ENCODE assay signal across 2 cellular contexts in the genomic region with DNA sequence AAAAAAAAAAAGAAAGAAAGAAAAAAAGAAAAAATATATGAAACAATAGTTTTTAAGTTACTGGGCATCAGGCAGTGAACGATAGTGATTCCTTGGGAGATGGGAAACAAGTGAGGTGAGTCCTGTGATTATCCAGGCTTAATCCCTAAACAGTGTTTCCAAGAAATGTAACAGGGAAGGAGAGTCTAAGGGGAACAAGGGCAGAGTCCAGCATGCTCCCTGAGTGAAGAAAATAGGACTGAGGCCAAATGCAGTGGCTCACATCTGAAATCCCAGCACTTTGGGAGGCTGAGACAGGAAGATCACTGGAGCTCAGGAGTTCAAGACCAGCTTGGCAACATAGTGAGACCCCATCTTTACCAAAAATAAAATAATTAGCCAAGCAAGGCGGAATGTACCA.
A peak's percentile ranks its signal among the peaks of the same experiment; 100 is the strongest.
TF ChIP-seq lines count a peak whose summit lies in the region.

No MANE protein-coding gene starts in this region.

TF ChIP-seq in liver, 16 proteins besides CTCF, POLR2A, EP300 and RAD21:
- no peak for TF ChIP-seq YY1 (IDR thresholded peaks at IDR 0.05)
- TF ChIP-seq GABPA (IDR thresholded peaks at IDR 0.05 in 1 of 2, conservative IDR thresholded peaks at IDR 0.05 in 1 of 2): no peak
- peak; percentile 9 to 14 for TF ChIP-seq HNF4A (conservative IDR thresholded peaks at IDR 0.05)

TF ChIP-seq in HepG2, 621 proteins besides CTCF, POLR2A, EP300 and RAD21:
- TF ChIP-seq, protein P1, sequence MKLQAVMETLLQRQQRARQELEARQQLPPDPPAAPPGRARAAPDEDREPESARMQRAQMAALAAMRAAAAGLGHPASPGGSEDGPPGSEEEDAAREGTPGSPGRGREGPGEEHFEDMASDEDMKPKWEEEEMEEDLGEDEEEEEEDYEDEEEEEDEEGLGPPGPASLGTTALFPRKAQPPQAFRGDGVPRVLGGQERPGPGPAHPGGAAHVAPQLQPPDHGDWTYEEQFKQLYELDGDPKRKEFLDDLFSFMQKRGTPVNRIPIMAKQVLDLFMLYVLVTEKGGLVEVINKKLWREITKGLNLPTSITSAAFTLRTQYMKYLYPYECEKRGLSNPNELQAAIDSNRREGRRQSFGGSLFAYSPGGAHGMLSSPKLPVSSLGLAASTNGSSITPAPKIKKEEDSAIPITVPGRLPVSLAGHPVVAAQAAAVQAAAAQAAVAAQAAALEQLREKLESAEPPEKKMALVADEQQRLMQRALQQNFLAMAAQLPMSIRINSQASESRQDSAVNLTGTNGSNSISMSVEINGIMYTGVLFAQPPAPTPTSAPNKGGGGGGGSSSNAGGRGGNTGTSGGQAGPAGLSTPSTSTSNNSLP (IDR thresholded peaks at IDR 0.05; ENCODE audit: low read depth, low read length): no peak
- TF ChIP-seq HOXA3 (CRISPR knock-in tag; IDR thresholded peaks at IDR 0.05) (no peak), ZNF547 (CRISPR knock-in tag; IDR thresholded peaks at IDR 0.05) (no peak), TCF12 (IDR thresholded peaks at IDR 0.05) (no peak), TCF12 (CRISPR knock-in tag; IDR thresholded peaks at IDR 0.05) (no peak), TEAD3 (CRISPR knock-in tag; optimal IDR thresholded peaks at IDR 0.05; ENCODE audit: borderline replicate concordance) (no peak), GABPB1 (CRISPR knock-in tag; IDR thresholded peaks at IDR 0.05) (no peak), GATAD2A (CRISPR knock-in tag; IDR thresholded peaks at IDR 0.05) (no peak), ATAD3A (CRISPR knock-in tag; IDR thresholded peaks at IDR 0.05) (no peak), FIP1L1 (IDR thresholded peaks at IDR 0.05; ENCODE audit: borderline replicate concordance, insufficient read depth, low read depth, low read length) (no peak), PHF20 (CRISPR knock-in tag; IDR thresholded peaks at IDR 0.05) (no peak), THAP11 (CRISPR knock-in tag; IDR thresholded peaks at IDR 0.05) (no peak), STAT5B (CRISPR knock-in tag; IDR thresholded peaks at IDR 0.05) (no peak), ZNF3 (CRISPR knock-in tag; IDR thresholded peaks at IDR 0.05) (no peak), ZNF501 (CRISPR knock-in tag; IDR thresholded peaks at IDR 0.05) (no peak)
- TF ChIP-seq, protein P2, sequence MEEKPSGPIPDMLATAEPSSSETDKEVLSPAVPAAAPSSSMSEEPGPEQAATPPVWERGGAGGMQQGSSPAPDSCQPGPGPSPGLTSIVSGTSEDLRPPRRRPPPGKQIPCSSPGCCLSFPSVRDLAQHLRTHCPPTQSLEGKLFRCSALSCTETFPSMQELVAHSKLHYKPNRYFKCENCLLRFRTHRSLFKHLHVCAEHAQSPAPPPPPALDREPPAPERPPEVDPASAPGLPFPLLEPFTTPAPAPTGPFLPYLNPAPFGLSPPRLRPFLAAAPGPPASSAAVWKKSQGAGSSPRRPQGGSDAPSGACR (CRISPR knock-in tag; IDR thresholded peaks at IDR 0.05): no peak
- TF ChIP-seq, protein P3, sequence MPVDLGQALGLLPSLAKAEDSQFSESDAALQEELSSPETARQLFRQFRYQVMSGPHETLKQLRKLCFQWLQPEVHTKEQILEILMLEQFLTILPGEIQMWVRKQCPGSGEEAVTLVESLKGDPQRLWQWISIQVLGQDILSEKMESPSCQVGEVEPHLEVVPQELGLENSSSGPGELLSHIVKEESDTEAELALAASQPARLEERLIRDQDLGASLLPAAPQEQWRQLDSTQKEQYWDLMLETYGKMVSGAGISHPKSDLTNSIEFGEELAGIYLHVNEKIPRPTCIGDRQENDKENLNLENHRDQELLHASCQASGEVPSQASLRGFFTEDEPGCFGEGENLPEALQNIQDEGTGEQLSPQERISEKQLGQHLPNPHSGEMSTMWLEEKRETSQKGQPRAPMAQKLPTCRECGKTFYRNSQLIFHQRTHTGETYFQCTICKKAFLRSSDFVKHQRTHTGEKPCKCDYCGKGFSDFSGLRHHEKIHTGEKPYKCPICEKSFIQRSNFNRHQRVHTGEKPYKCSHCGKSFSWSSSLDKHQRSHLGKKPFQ (CRISPR knock-in tag; IDR thresholded peaks at IDR 0.05; ENCODE audit: insufficient replicate concordance): no peak
- TF ChIP-seq, protein P4, sequence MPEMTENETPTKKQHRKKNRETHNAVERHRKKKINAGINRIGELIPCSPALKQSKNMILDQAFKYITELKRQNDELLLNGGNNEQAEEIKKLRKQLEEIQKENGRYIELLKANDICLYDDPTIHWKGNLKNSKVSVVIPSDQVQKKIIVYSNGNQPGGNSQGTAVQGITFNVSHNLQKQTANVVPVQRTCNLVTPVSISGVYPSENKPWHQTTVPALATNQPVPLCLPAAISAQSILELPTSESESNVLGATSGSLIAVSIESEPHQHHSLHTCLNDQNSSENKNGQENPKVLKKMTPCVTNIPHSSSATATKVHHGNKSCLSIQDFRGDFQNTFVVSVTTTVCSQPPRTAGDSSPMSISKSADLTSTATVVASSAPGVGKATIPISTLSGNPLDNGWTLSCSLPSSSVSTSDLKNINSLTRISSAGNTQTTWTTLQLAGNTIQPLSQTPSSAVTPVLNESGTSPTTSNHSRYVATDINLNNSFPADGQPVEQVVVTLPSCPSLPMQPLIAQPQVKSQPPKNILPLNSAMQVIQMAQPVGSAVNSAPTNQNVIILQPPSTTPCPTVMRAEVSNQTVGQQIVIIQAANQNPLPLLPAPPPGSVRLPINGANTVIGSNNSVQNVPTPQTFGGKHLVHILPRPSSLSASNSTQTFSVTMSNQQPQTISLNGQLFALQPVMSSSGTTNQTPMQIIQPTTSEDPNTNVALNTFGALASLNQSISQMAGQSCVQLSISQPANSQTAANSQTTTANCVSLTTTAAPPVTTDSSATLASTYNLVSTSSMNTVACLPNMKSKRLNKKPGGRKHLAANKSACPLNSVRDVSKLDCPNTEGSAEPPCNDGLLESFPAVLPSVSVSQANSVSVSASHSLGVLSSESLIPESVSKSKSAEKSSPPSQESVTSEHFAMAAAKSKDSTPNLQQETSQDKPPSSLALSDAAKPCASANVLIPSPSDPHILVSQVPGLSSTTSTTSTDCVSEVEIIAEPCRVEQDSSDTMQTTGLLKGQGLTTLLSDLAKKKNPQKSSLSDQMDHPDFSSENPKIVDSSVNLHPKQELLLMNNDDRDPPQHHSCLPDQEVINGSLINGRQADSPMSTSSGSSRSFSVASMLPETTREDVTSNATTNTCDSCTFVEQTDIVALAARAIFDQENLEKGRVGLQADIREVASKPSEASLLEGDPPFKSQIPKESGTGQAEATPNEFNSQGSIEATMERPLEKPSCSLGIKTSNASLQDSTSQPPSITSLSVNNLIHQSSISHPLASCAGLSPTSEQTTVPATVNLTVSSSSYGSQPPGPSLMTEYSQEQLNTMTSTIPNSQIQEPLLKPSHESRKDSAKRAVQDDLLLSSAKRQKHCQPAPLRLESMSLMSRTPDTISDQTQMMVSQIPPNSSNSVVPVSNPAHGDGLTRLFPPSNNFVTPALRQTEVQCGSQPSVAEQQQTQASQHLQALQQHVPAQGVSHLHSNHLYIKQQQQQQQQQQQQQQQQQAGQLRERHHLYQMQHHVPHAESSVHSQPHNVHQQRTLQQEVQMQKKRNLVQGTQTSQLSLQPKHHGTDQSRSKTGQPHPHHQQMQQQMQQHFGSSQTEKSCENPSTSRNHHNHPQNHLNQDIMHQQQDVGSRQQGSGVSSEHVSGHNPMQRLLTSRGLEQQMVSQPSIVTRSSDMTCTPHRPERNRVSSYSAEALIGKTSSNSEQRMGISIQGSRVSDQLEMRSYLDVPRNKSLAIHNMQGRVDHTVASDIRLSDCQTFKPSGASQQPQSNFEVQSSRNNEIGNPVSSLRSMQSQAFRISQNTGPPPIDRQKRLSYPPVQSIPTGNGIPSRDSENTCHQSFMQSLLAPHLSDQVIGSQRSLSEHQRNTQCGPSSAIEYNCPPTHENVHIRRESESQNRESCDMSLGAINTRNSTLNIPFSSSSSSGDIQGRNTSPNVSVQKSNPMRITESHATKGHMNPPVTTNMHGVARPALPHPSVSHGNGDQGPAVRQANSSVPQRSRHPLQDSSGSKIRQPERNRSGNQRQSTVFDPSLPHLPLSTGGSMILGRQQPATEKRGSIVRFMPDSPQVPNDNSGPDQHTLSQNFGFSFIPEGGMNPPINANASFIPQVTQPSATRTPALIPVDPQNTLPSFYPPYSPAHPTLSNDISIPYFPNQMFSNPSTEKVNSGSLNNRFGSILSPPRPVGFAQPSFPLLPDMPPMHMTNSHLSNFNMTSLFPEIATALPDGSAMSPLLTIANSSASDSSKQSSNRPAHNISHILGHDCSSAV (CRISPR knock-in tag; IDR thresholded peaks at IDR 0.05; ENCODE audit: borderline replicate concordance): no peak
- TF ChIP-seq, protein P5, sequence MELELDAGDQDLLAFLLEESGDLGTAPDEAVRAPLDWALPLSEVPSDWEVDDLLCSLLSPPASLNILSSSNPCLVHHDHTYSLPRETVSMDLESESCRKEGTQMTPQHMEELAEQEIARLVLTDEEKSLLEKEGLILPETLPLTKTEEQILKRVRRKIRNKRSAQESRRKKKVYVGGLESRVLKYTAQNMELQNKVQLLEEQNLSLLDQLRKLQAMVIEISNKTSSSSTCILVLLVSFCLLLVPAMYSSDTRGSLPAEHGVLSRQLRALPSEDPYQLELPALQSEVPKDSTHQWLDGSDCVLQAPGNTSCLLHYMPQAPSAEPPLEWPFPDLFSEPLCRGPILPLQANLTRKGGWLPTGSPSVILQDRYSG (CRISPR knock-in tag; IDR thresholded peaks at IDR 0.05): no peak
- TF ChIP-seq, protein P6, sequence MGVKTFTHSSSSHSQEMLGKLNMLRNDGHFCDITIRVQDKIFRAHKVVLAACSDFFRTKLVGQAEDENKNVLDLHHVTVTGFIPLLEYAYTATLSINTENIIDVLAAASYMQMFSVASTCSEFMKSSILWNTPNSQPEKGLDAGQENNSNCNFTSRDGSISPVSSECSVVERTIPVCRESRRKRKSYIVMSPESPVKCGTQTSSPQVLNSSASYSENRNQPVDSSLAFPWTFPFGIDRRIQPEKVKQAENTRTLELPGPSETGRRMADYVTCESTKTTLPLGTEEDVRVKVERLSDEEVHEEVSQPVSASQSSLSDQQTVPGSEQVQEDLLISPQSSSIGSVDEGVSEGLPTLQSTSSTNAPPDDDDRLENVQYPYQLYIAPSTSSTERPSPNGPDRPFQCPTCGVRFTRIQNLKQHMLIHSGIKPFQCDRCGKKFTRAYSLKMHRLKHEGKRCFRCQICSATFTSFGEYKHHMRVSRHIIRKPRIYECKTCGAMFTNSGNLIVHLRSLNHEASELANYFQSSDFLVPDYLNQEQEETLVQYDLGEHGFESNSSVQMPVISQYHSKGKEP (CRISPR knock-in tag; IDR thresholded peaks at IDR 0.05): no peak
